Comparison of ENCODE assay signal across 13 cellular contexts in genomic region chr7:119783799-119784198, GRCh38.
A peak's percentile ranks its signal among the peaks of the same experiment; 100 is the strongest.
DNase-seq lines count a peak whose midpoint lies in the region; ATAC-seq and TF ChIP-seq lines count a peak whose summit lies in the region.
"Had no signal": no experiment of that assay in that cellular context is flagged by ENCODE, and none has a peak within 500 bp of the region (broad histone marks: within the 10 kb centered on the region; RNA-seq: fewer than 3 reads in every experiment).

No MANE protein-coding gene starts in this region.

- H4K8ac ChIP-seq in H9 (replicated peaks; ENCODE audit: insufficient read length, low read depth, low read length), result no peak overlapping the region

- H3K23ac ChIP-seq in H9 (ENCODE audit: insufficient read length, low read depth, low read length), result no peak overlapping the region

- no peak overlapping the region for H2BK120ac ChIP-seq in H9 (ENCODE audit: low read depth, low read length, poor library complexity, severe bottlenecking)

- no peak overlapping the region for H4K5ac ChIP-seq in H9 (ENCODE audit: insufficient read length, low read depth, low read length)

- no peak overlapping the region for H2BK12ac ChIP-seq in H9 (ENCODE audit: insufficient read length, low read depth, low read length)

- H2AFZ ChIP-seq in mammary epithelial cell (ENCODE audit: low read depth, low read length) (no peak overlapping the region), H9 (ENCODE audit: low read length) (no peak overlapping the region)
- H2AFZ ChIP-seq: parathyroid adenoma had no signal

- TF ChIP-seq CTCF in mammary epithelial cell (conservative IDR thresholded peaks at IDR 0.05 in 1 of 2, IDR thresholded peaks at IDR 0.05 in 1 of 2; ENCODE audit: extremely low read depth in 1 of 2, insufficient read depth in 1 of 2, low read depth in 1 of 2, low read length in 2 of 2) (no peak), H9 (conservative IDR thresholded peaks at IDR 0.05) (no peak)

- H3K4me2 ChIP-seq in mammary epithelial cell (ENCODE audit: insufficient read depth, low read depth, low read length) (no peak overlapping the region), H9 (ENCODE audit: insufficient read depth, insufficient read length, low read length) (no peak overlapping the region)

- H3K27ac ChIP-seq in mammary epithelial cell (ENCODE audit: insufficient read depth, low read depth, low read length) (no peak overlapping the region), H9 (ENCODE audit: insufficient read length, low read depth, low read length) (no peak overlapping the region)
- H3K27ac ChIP-seq: parathyroid adenoma had no signal

- H3K56ac ChIP-seq in H9 (ENCODE audit: insufficient read length, low read depth, low read length), result no peak overlapping the region

- no peaks in the 10 kb centered on the region for H3K27me3 Mint-ChIP-seq in H9 (ENCODE audit: low read depth)
- H3K27me3 Mint-ChIP-seq: stimulated activated naive CD8-positive, alpha-beta T cell treated with anti-CD3 and anti-CD28 coated beads, Interleukin-15, Interleukin-2, amounts not matched to agents 100 ng/mL and 50 ng/mL, for 24 hours had no signal

- no peak overlapping the region for H2AK5ac ChIP-seq in H9 (ENCODE audit: insufficient read length, low read length)

- no peaks in the 10 kb centered on the region for H3K79me2 ChIP-seq in mammary epithelial cell (ENCODE audit: insufficient read depth, low read length)
- no peaks in the 10 kb centered on the region for H3K79me2 ChIP-seq in H9 (ENCODE audit: insufficient read depth, low read length)
- H3K79me2 ChIP-seq: parathyroid adenoma had no signal

- H3K4me3 ChIP-seq in mammary epithelial cell (replicated peaks in 1 of 3; ENCODE audit: insufficient read depth in 1 of 3, low read depth in 2 of 3, low read length in 3 of 3), result no peak overlapping the region

- no peaks in the 10 kb centered on the region for H3K23me2 ChIP-seq in H9 (ENCODE audit: insufficient read length, low read depth, low read length, poor library complexity, severe bottlenecking)

- no peak overlapping the region for H3K4ac ChIP-seq in H9 (ENCODE audit: low read depth, low read length)

- H3K79me1 ChIP-seq in H9 (ENCODE audit: insufficient read depth, low read depth, low read length, poor library complexity, severe bottlenecking), result no peaks in the 10 kb centered on the region

- no peak overlapping the region for H3K9ac ChIP-seq in mammary epithelial cell (ENCODE audit: insufficient read depth, low read length)
- H3K9ac ChIP-seq in H9 (ENCODE audit: extremely low read depth, insufficient read length, low read length), result no peak overlapping the region
- H3K9ac ChIP-seq: parathyroid adenoma had no signal

- ATAC-seq in GM21786 (IDR thresholded peaks at IDR 0.05; ENCODE audit: unreplicated experiment), result no peak

- DNase-seq in GM03348 (ENCODE audit: low spot score) (peak; percentile 1), NCI-H226 (peak; percentile 9), mammary epithelial cell (peak; percentile 3), kidney tubule cell (ENCODE audit: low spot score) (peak; percentile 29), H9 (no peak), AML-193 (lab: John Stamatoyannopoulos, UW) (no peak)
- no peak for DNase-seq in activated naive CD4-positive, alpha-beta T cell treated with anti-CD3 and anti-CD28 coated beads, Interleukin-2, amount 50 U/mL, for 16 hours
- DNase-seq: effector CD8-positive, alpha-beta T cell; stimulated activated CD4-positive, alpha-beta T cell treated with anti-CD3 and anti-CD28 coated beads, Interleukin-4, amount 100 ng/mL, for 24 hours; T-helper 9 cell had no signal

- no peak overlapping the region for H3K18ac ChIP-seq in H9 (ENCODE audit: insufficient read length, low read depth, low read length)

- no peak overlapping the region for H3K27ac Mint-ChIP-seq in H9
- H3K27ac Mint-ChIP-seq: stimulated activated naive CD8-positive, alpha-beta T cell treated with anti-CD3 and anti-CD28 coated beads, Interleukin-15, Interleukin-2, amounts not matched to agents 100 ng/mL and 50 ng/mL, for 24 hours had no signal

- BruUV-seq in mammary epithelial cell (replicated peaks; lab: Mats Ljungman, UMichigan), result no TSS peak

- no peaks in the 10 kb centered on the region for H3K36me3 ChIP-seq in mammary epithelial cell (ENCODE audit: insufficient read depth, low read length)

- H4K91ac ChIP-seq in H9 (ENCODE audit: insufficient read length, low read depth, low read length), result no peak overlapping the region

- no peaks in the 10 kb centered on the region for H3K27me3 ChIP-seq in mammary epithelial cell (ENCODE audit: insufficient read depth, low read length)
- H3K27me3 ChIP-seq in H9 (ENCODE audit: insufficient read depth, low read length), result no peaks in the 10 kb centered on the region

- no peaks in the 10 kb centered on the region for H3K9me3 Mint-ChIP-seq in H9
- H3K9me3 Mint-ChIP-seq: stimulated activated naive CD8-positive, alpha-beta T cell treated with anti-CD3 and anti-CD28 coated beads, Interleukin-15, Interleukin-2, amounts not matched to agents 100 ng/mL and 50 ng/mL, for 24 hours had no signal

- in situ Hi-C loops in mammary epithelial cell (cut with MboI; ENCODE audit: low sequenced_read_pairs in 2 of 2), result no loop called here

- CTCF ChIA-PET in mammary epithelial cell (lab: Charles Lee; ENCODE audit: low non-redundant PET), result no interaction called here

- no peak overlapping the region for H2BK20ac ChIP-seq in H9 (ENCODE audit: low read depth, low read length, poor library complexity, severe bottlenecking)

- H3K9me3 ChIP-seq in mammary epithelial cell (replicated peaks; ENCODE audit: insufficient read depth, low read length) (no peaks in the 10 kb centered on the region), H9 (ENCODE audit: control insufficient read depth, low read depth, low read length) (no peaks in the 10 kb centered on the region)

- no peaks in the 10 kb centered on the region for H3K36me3 Mint-ChIP-seq in H9 (ENCODE audit: insufficient read depth in 1 of 3, low read depth in 3 of 3)

- H3K4me1 Mint-ChIP-seq in H9, result no peaks in the 10 kb centered on the region

- no peak overlapping the region for H3T11ph ChIP-seq in H9 (ENCODE audit: low read length)

- intact Hi-C loops in mammary epithelial cell (cut with micrococcal nuclease), result no loop called here

- H3K4me3 Mint-ChIP-seq in H9, result no peak overlapping the region
- H3K4me3 Mint-ChIP-seq: stimulated activated naive CD8-positive, alpha-beta T cell treated with anti-CD3 and anti-CD28 coated beads, Interleukin-15, Interleukin-2, amounts not matched to agents 100 ng/mL and 50 ng/mL, for 24 hours had no signal

- H3K4me1 ChIP-seq in mammary epithelial cell (ENCODE audit: insufficient read depth, low read length) (no peaks in the 10 kb centered on the region), H9 (ENCODE audit: insufficient read depth, low read length) (no peaks in the 10 kb centered on the region)
- H3K4me1 ChIP-seq: parathyroid adenoma had no signal

- no peaks in the 10 kb centered on the region for H4K20me1 ChIP-seq in mammary epithelial cell (ENCODE audit: insufficient read depth, low read length)
- no peaks in the 10 kb centered on the region for H4K20me1 ChIP-seq in H9 (ENCODE audit: control insufficient read depth, insufficient read depth, insufficient read length)

- H2BK5ac ChIP-seq in H9 (ENCODE audit: insufficient read length, low read length), result no peak overlapping the region

- dilution Hi-C loops in mammary epithelial cell (cut with HindIII; ENCODE audit: low sequenced_read_pairs), result no loop called here

- WGBS in mammary epithelial cell (ENCODE audit: low coverage, missing lambda C conversion rate), result 0% methylated on average over 1 of the region's 1 CpG
- WGBS in H9 (ENCODE audit: extremely low coverage, insufficient read length, low lambda C conversion rate), result no CpG with 5 or more reads among the region's 1 CpG

- no peak overlapping the region for H3K14ac ChIP-seq in H9 (ENCODE audit: insufficient read depth, low read length)

- H2BK15ac ChIP-seq in H9 (ENCODE audit: low read depth, low read length), result no peak overlapping the region

Comparison
In these comparisons a context has a peak if more than half of its experiments do, and no peak if none do; other contexts are left out.
1. DNase-seq: peak in GM03348 (single experiment), NCI-H226 (single experiment), mammary epithelial cell (single experiment) and kidney tubule cell (single experiment); none in H9 (single experiment), AML-193 (0 of 2) and activated naive CD4-positive, alpha-beta T cell treated with anti-CD3 and anti-CD28 coated beads, Interleukin-2, amount 50 U/mL, for 16 hours (single experiment).